1 cellular context compared by ENCODE assay signal in the genomic region with DNA sequence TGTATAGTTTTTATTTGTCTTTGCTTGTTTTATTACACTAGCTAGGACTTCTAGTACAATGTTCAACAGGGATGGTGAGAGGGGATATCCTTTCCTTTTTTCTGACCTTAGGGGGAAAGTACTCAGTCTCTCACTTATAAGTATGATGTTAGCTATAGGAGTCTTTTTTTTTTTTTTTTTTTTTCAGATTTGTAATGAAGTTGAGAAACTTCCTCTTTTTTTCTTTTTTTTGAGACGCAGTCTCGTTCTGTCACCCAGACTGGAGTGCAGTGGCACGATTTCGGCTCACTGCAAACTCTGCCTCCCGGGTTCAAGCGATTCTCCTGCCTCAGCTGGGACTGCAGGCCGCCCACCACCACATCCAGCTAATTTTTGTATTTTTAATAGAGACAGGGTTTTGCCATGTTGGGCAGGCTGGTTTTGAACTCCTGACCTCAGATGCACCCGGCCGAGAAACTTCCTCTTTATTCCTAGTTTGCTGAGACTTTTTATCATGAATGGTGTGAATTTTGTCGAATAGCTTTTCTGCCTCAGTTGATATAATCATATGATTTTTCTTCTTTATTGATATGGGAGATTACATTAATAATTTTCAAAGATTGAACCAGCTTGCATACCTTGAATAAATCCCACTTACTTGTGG.
TF ChIP-seq lines count a peak whose summit lies in the region.

No MANE protein-coding gene starts in this region.

TF ChIP-seq in HEK293T, 16 proteins besides CTCF, POLR2A, EP300 and RAD21 (continued from another document):
- no peak for TF ChIP-seq FOXA1 (IDR thresholded peaks at IDR 0.05)
- no peak for TF ChIP-seq NFRKB (IDR thresholded peaks at IDR 0.05)
- TF ChIP-seq, protein P1, sequence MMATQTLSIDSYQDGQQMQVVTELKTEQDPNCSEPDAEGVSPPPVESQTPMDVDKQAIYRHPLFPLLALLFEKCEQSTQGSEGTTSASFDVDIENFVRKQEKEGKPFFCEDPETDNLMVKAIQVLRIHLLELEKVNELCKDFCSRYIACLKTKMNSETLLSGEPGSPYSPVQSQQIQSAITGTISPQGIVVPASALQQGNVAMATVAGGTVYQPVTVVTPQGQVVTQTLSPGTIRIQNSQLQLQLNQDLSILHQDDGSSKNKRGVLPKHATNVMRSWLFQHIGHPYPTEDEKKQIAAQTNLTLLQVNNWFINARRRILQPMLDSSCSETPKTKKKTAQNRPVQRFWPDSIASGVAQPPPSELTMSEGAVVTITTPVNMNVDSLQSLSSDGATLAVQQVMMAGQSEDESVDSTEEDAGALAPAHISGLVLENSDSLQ (IDR thresholded peaks at IDR 0.05): no peak
- no peak for TF ChIP-seq ZNF384 (IDR thresholded peaks at IDR 0.05)
- TF ChIP-seq TARDBP (IDR thresholded peaks at IDR 0.05): no peak
- TF ChIP-seq HDGF (IDR thresholded peaks at IDR 0.05; ENCODE audit: borderline replicate concordance): no peak
- no peak for TF ChIP-seq ELF4 (IDR thresholded peaks at IDR 0.05)
- no peak for TF ChIP-seq SP1 (IDR thresholded peaks at IDR 0.05)
- no peak for TF ChIP-seq LEF1 (IDR thresholded peaks at IDR 0.05; ENCODE audit: borderline replicate concordance)
- TF ChIP-seq CTBP1 (IDR thresholded peaks at IDR 0.05; ENCODE audit: borderline replicate concordance): no peak
- TF ChIP-seq L3MBTL2 (conservative IDR thresholded peaks at IDR 0.05): no peak
- TF ChIP-seq FOXK2 (IDR thresholded peaks at IDR 0.05): no peak
- no peak for TF ChIP-seq SUZ12 (IDR thresholded peaks at IDR 0.05)
